33 cellular contexts compared by ENCODE assay signal in genomic region chr10:115964827-115965226, GRCh38.
"Had no signal": no experiment of that assay in that cellular context is flagged by ENCODE, and none has a peak within 500 bp of the region (broad histone marks: within the 10 kb centered on the region; RNA-seq: fewer than 3 reads in every experiment).

No MANE protein-coding gene starts in this region.

- H3K4me3 ChIP-seq: ascending aorta had no signal

- H3K4me1 Mint-ChIP-seq: activated B cell treated with CpG ODN at 0.5 μM for 24 hours; activated CD4-positive, alpha-beta T cell treated with anti-CD3 and anti-CD28 coated beads, Interleukin-2, amount 10 ng/mL, durations not matched to agents 24 days and 14 days; activated naive CD4-positive, alpha-beta T cell treated with anti-CD3 and anti-CD28 coated beads, Interleukin-2, amount 10 ng/mL, durations not matched to agents 7 days and 5 days; activated naive CD4-positive, alpha-beta T cell treated with anti-CD3 and anti-CD28 coated beads, Interleukin-2, amount 50 U/mL, for 24 hours; activated naive CD8-positive, alpha-beta T cell treated with anti-CD3 and anti-CD28 coated beads, Interleukin-2, amount 10 ng/mL, durations not matched to agents 7 days and 5 days; activated naive CD8-positive, alpha-beta T cell treated with anti-CD3 and anti-CD28 coated beads, Interleukin-2, amount 50 U/mL, for 24 hours had no signal

- H3K36me3 Mint-ChIP-seq: activated CD4-positive, alpha-beta memory T cell treated with anti-CD3 and anti-CD28 coated beads for 36 hours; activated naive CD4-positive, alpha-beta T cell treated with anti-CD3 and anti-CD28 coated beads, Interleukin-2, amount 10 ng/mL, durations not matched to agents 7 days and 5 days; activated naive CD4-positive, alpha-beta T cell treated with anti-CD3 and anti-CD28 coated beads, Interleukin-2, amount 50 U/mL, for 24 hours; activated naive CD8-positive, alpha-beta T cell; activated naive CD8-positive, alpha-beta T cell treated with anti-CD3 and anti-CD28 coated beads, Interleukin-2, amount 10 ng/mL, durations not matched to agents 7 days and 5 days; brain had no signal

- FAIRE-seq: TTC549 had no signal

- H3K9me3 ChIP-seq: ascending aorta had no signal

- H3K9me3 Mint-ChIP-seq: activated CD4-positive, alpha-beta T cell treated with anti-CD3 and anti-CD28 coated beads, Interleukin-2, amount 10 ng/mL, durations not matched to agents 24 days and 14 days; activated naive CD4-positive, alpha-beta T cell treated with anti-CD3 and anti-CD28 coated beads, Interleukin-2, amount 50 U/mL, for 24 hours; brain; T-helper 1 cell treated with Interleukin-12 subunit alpha and Interleukin-12 subunit beta and Interleukin-4 antibody, amounts not matched to agents 30 μg/mL and 1 μg/mL, for 36 hours had no signal

- ATAC-seq: activated CD8-positive, alpha-beta T cell treated with anti-CD3 and anti-CD28 coated beads for 36 hours; activated naive CD8-positive, alpha-beta T cell treated with anti-CD3 and anti-CD28 coated beads, Interleukin-2, amount 50 U/mL, for 24 hours; activated T-cell treated with anti-CD3 and anti-CD28 coated beads, Interleukin-2, amount 50 U/mL, for 4 hours had no signal

- H3K27me3 Mint-ChIP-seq: activated B cell treated with CpG ODN at 0.5 μM for 24 hours; activated CD4-positive, alpha-beta memory T cell treated with anti-CD3 and anti-CD28 coated beads for 36 hours; activated CD4-positive, alpha-beta T cell treated with anti-CD3 and anti-CD28 coated beads, Interleukin-2, amount 10 ng/mL, durations not matched to agents 24 days and 14 days; activated CD8-positive, alpha-beta T cell treated with anti-CD3 and anti-CD28 coated beads for 36 hours; activated naive CD4-positive, alpha-beta T cell treated with anti-CD3 and anti-CD28 coated beads, Interleukin-2, amount 10 ng/mL, durations not matched to agents 7 days and 5 days; activated naive CD4-positive, alpha-beta T cell treated with anti-CD3 and anti-CD28 coated beads, Interleukin-2, amount 50 U/mL, for 24 hours; activated naive CD8-positive, alpha-beta T cell treated with anti-CD3 and anti-CD28 coated beads, Interleukin-2, amount 10 ng/mL, durations not matched to agents 7 days and 5 days; activated naive CD8-positive, alpha-beta T cell treated with anti-CD3 and anti-CD28 coated beads, Interleukin-2, amount 50 U/mL, for 24 hours had no signal

- H3K27ac ChIP-seq: ascending aorta, VCaP had no signal

- H3K27ac Mint-ChIP-seq: activated B cell treated with CpG ODN at 0.5 μM for 24 hours; activated CD4-positive, alpha-beta memory T cell treated with anti-CD3 and anti-CD28 coated beads for 36 hours; activated CD4-positive, alpha-beta T cell treated with anti-CD3 and anti-CD28 coated beads, Interleukin-2, amount 10 ng/mL, durations not matched to agents 24 days and 14 days; activated CD8-positive, alpha-beta T cell treated with anti-CD3 and anti-CD28 coated beads for 36 hours; activated naive CD4-positive, alpha-beta T cell treated with anti-CD3 and anti-CD28 coated beads, Interleukin-2, amount 10 ng/mL, durations not matched to agents 7 days and 5 days; activated naive CD4-positive, alpha-beta T cell treated with anti-CD3 and anti-CD28 coated beads, Interleukin-2, amount 50 U/mL, for 24 hours; activated naive CD8-positive, alpha-beta T cell; activated naive CD8-positive, alpha-beta T cell treated with anti-CD3 and anti-CD28 coated beads, Interleukin-2, amount 10 ng/mL, durations not matched to agents 7 days and 5 days; activated naive CD8-positive, alpha-beta T cell treated with anti-CD3 and anti-CD28 coated beads, Interleukin-2, amount 50 U/mL, for 24 hours; activated T-helper 2 cell treated with anti-CD3 and anti-CD28 coated beads, Interferon-gamma antibody, Interleukin-2, Interleukin-4, amounts not matched to agents 10 μg/mL and 5 μg/mL and 100 μg/mL, durations not matched to agents 14 hours and 24 hours and 36 hours; T-helper 1 cell treated with Interleukin-12 subunit alpha and Interleukin-12 subunit beta and Interleukin-4 antibody, amounts not matched to agents 30 μg/mL and 1 μg/mL, for 36 hours; T-helper 2 cell treated with Interferon-gamma antibody and Interleukin-4, amounts not matched to agents 5 μg/mL and 100 μg/mL, for 36 hours had no signal

- DNase-seq: activated B cell treated with CpG ODN at 0.5 μM for 24 hours; activated CD4-positive, alpha-beta memory T cell treated with anti-CD3 and anti-CD28 coated beads for 36 hours; activated CD4-positive, alpha-beta T cell treated with anti-CD3 and anti-CD28 coated beads for 4 hours; activated CD4-positive, alpha-beta T cell treated with anti-CD3 and anti-CD28 coated beads, Interleukin-2, amount 10 ng/mL, durations not matched to agents 24 days and 14 days; activated CD4-positive, alpha-beta T cell treated with anti-CD3 and anti-CD28 coated beads, Interleukin-2, amount 50 U/mL, for 1 hour; activated CD4-positive, alpha-beta T cell treated with anti-CD3 and anti-CD28 coated beads, Interleukin-2, amount 50 U/mL, for 4 hours; activated CD4-positive, CD25-positive, alpha-beta regulatory T cell treated with anti-CD3 and anti-CD28 coated beads, Interleukin-2, amount 50 U/mL, for 72 hours; activated CD8-positive, alpha-beta memory T cell treated with anti-CD3 and anti-CD28 coated beads, Interleukin-2, amount 50 U/mL, for 4 hours; activated CD8-positive, alpha-beta T cell treated with anti-CD3 and anti-CD28 coated beads for 36 hours; activated effector memory CD4-positive, alpha-beta T cell treated with Interleukin-2 at 50 U/mL for 16 hours; activated gamma-delta T cell; activated naive CD4-positive, alpha-beta T cell treated with anti-CD3 and anti-CD28 coated beads, Interleukin-2, amount 10 ng/mL, durations not matched to agents 7 days and 5 days; activated naive CD4-positive, alpha-beta T cell treated with Interleukin-2 at 50 U/mL for 16 hours; activated naive CD8-positive, alpha-beta T cell treated with anti-CD3 and anti-CD28 coated beads, Interleukin-2, amount 10 ng/mL, durations not matched to agents 7 days and 5 days; activated naive CD8-positive, alpha-beta T cell treated with anti-CD3 and anti-CD28 coated beads, Interleukin-2, amount 50 U/mL, for 24 hours; activated T-cell treated with anti-CD3 and anti-CD28 coated beads for 4 hours; activated T-cell treated with anti-CD3 and anti-CD28 coated beads, Interleukin-2, amount 50 U/mL, for 1 hour; activated T-cell treated with anti-CD3 and anti-CD28 coated beads, Interleukin-2, amount 50 U/mL, for 4 hours; amygdala; anterior cingulate cortex; central memory CD4-positive, alpha-beta T cell; T-helper 1 cell; T-helper 2 cell; T-helper 9 cell had no signal

- H3K36me3 ChIP-seq: ascending aorta had no signal

- H3K27me3 ChIP-seq: ascending aorta had no signal

- H3K4me3 Mint-ChIP-seq: activated B cell treated with CpG ODN at 0.5 μM for 24 hours; activated CD4-positive, alpha-beta memory T cell treated with anti-CD3 and anti-CD28 coated beads for 36 hours; activated CD4-positive, alpha-beta T cell treated with anti-CD3 and anti-CD28 coated beads, Interleukin-2, amount 10 ng/mL, durations not matched to agents 24 days and 14 days; activated CD8-positive, alpha-beta T cell treated with anti-CD3 and anti-CD28 coated beads for 36 hours; activated naive CD4-positive, alpha-beta T cell treated with anti-CD3 and anti-CD28 coated beads, Interleukin-2, amount 10 ng/mL, durations not matched to agents 7 days and 5 days; activated naive CD4-positive, alpha-beta T cell treated with anti-CD3 and anti-CD28 coated beads, Interleukin-2, amount 50 U/mL, for 24 hours; activated naive CD8-positive, alpha-beta T cell; activated naive CD8-positive, alpha-beta T cell treated with anti-CD3 and anti-CD28 coated beads, Interleukin-2, amount 10 ng/mL, durations not matched to agents 7 days and 5 days; activated naive CD8-positive, alpha-beta T cell treated with anti-CD3 and anti-CD28 coated beads, Interleukin-2, amount 50 U/mL, for 24 hours; activated T-cell treated with anti-CD3 and anti-CD28 coated beads, Interleukin-2, amount 50 U/mL, for 4 hours; brain; T-helper 1 cell treated with Interleukin-12 subunit alpha and Interleukin-12 subunit beta and Interleukin-4 antibody, amounts not matched to agents 30 μg/mL and 1 μg/mL, for 36 hours; T-helper 2 cell treated with Interferon-gamma antibody and Interleukin-4, amounts not matched to agents 5 μg/mL and 100 μg/mL, for 36 hours had no signal
